34 cellular contexts compared by ENCODE assay signal in genomic region chr2:204268458-204268857, GRCh38.
DNase-seq lines count a peak whose midpoint lies in the region; ATAC-seq, FAIRE-seq and TF ChIP-seq lines count a peak whose summit lies in the region.
"Had no signal": no experiment of that assay in that cellular context is flagged by ENCODE, and none has a peak within 500 bp of the region (broad histone marks: within the 10 kb centered on the region; RNA-seq: fewer than 3 reads in every experiment).

No MANE protein-coding gene starts in this region.

- H4K91ac ChIP-seq in H1 (replicated peaks; ENCODE audit: insufficient read length, low read length): no peak overlapping the region

- H2BK120ac ChIP-seq in H1 (replicated peaks; ENCODE audit: low read depth, low read length): no peak overlapping the region

- no peak overlapping the region for H3K23ac ChIP-seq in H1 (ENCODE audit: insufficient read length)

- no peak overlapping the region; the same call in 1 of the 2 replicates for H3K18ac ChIP-seq in H1 (ENCODE audit: extremely low read depth, low read length)

- peaks cover 5 to 10% of the 10 kb centered on the region in 2 experiments; a peak in 3 of 4 replicates for H3K9me3 ChIP-seq in H1 (ENCODE audit: insufficient read depth in 2 of 2, low read depth in 1 of 2, low read length in 1 of 2)
- H3K9me3 ChIP-seq: colonic mucosa, neutrophil, sigmoid colon had no signal

- peaks cover 42% of the 10 kb centered on the region for H3K4me1 Mint-ChIP-seq in GM23338
- H3K4me1 Mint-ChIP-seq: activated CD4-positive, alpha-beta T cell treated with anti-CD3 and anti-CD28 coated beads, Interleukin-2, amount 10 ng/mL, durations not matched to agents 24 days and 14 days; activated naive CD8-positive, alpha-beta T cell treated with anti-CD3 and anti-CD28 coated beads, Interleukin-2, amount 10 ng/mL, durations not matched to agents 7 days and 5 days; mesothelial cell of epicardium; naive B cell had no signal

- no peak overlapping the region for H3K4me3 Mint-ChIP-seq in GM23338
- H3K4me3 Mint-ChIP-seq: activated CD4-positive, alpha-beta T cell treated with anti-CD3 and anti-CD28 coated beads, Interleukin-2, amount 10 ng/mL, durations not matched to agents 24 days and 14 days; activated naive CD8-positive, alpha-beta T cell treated with anti-CD3 and anti-CD28 coated beads, Interleukin-2, amount 10 ng/mL, durations not matched to agents 7 days and 5 days; CD14-positive monocyte; effector memory CD8-positive, alpha-beta T cell; mesothelial cell of epicardium; naive B cell; WTC11 had no signal

- H2AFZ ChIP-seq in GM23338: 0 out of 2 replicates have a peak overlapping the region, but pooled peaks have one; percentile 15
- H2AFZ ChIP-seq in H1 (ENCODE audit: low read length): no peak overlapping the region

- H4K20me1 ChIP-seq in GM23338 (replicated peaks; ENCODE audit: insufficient read depth) (no peaks in the 10 kb centered on the region), H1 (replicated peaks in 1 of 2; ENCODE audit: control insufficient read depth in 1 of 2, insufficient read depth in 2 of 2, low read length in 2 of 2) (no peaks in the 10 kb centered on the region)

- H3K14ac ChIP-seq in H1 (ENCODE audit: insufficient read length): no peak overlapping the region

- H4K5ac ChIP-seq in H1 (ENCODE audit: insufficient read length, low read depth, low read length): no peak overlapping the region

- H3K36me3 ChIP-seq in GM23338 (ENCODE audit: insufficient read depth) (no peaks in the 10 kb centered on the region), H1 (ENCODE audit: control insufficient read depth in 2 of 4, insufficient read depth in 4 of 4, low read length in 3 of 4) (peaks cover 0 to 3% (median 0%) of the 10 kb centered on the region in 4 experiments; a peak in 2 of 8 replicates)
- H3K36me3 ChIP-seq: colonic mucosa, gastrocnemius medialis, neutrophil, sigmoid colon, SJSA1, tibial nerve had no signal

- H3K36me3 Mint-ChIP-seq in GM23338 (ENCODE audit: low read depth): no peaks in the 10 kb centered on the region
- H3K36me3 Mint-ChIP-seq: activated naive CD8-positive, alpha-beta T cell treated with anti-CD3 and anti-CD28 coated beads, Interleukin-2, amount 10 ng/mL, durations not matched to agents 7 days and 5 days; CD14-positive monocyte; mesothelial cell of epicardium; naive B cell had no signal

- no peaks in the 10 kb centered on the region for H3F3A ChIP-seq in GM23338 (replicated peaks; ENCODE audit: low read depth)

- no peak for TF ChIP-seq POLR2A in H1 (IDR thresholded peaks at IDR 0.05; ENCODE audit: control extremely low read depth in 1 of 2, low read depth in 2 of 2, low read length in 2 of 2)

- H3K27ac ChIP-seq in GM23338 (ENCODE audit: low read depth) (no peak overlapping the region), H1 (ENCODE audit: low read depth, low read length) (no peak overlapping the region)
- H3K27ac ChIP-seq: colonic mucosa, gastrocnemius medialis, neutrophil, sigmoid colon, SJSA1 had no signal

- peak; percentile 46 to 67 for TF ChIP-seq CTCF in GM23338 (conservative IDR thresholded peaks at IDR 0.05; ENCODE audit: low read depth in 2 of 2)
- peak; percentile 22 to 42 (median 28); a peak in 3 of 4 replicates for TF ChIP-seq CTCF in H1 (IDR thresholded peaks at IDR 0.05; ENCODE audit: control extremely low read depth in 1 of 3, insufficient read depth in 1 of 3, low read depth in 1 of 3, low read length in 3 of 3)
- TF ChIP-seq CTCF in retinal pigment epithelial cell (conservative IDR thresholded peaks at IDR 0.05; ENCODE audit: low read depth, low read length): peak; percentile 43

- no peak for ATAC-seq in GM23338
- ATAC-seq: effector memory CD8-positive, alpha-beta T cell; esophagus mucosa; gastrocnemius medialis; WTC11 had no signal

- H2BK15ac ChIP-seq in H1 (ENCODE audit: low read length): no peak overlapping the region

- peaks cover 31% of the 10 kb centered on the region for H3K4me1 ChIP-seq in GM23338 (ENCODE audit: insufficient read depth)
- peaks cover 8 to 16% (median 14%) of the 10 kb centered on the region in 4 experiments; a peak in 4 of 7 replicates for H3K4me1 ChIP-seq in H1 (replicated peaks in 1 of 4; ENCODE audit: control insufficient read depth in 3 of 4, insufficient read depth in 4 of 4, low read length in 3 of 4)
- H3K4me1 ChIP-seq: colonic mucosa, SJSA1 had no signal

- POLR2A ChIA-PET in H1 (lab: Charles Lee; ENCODE audit: partially characterized antibody): no interaction called here

- CTCF ChIA-PET in H1 (lab: Charles Lee; ENCODE audit: partially characterized antibody): interaction anchor here (1.1 to 4.0 kb wide), 7 partner anchors 8 to 196 kb away, joined by 3 to 19 read pairs (median 4); no protein-coding TSS in a partner anchor

- H2BK20ac ChIP-seq in H1 (ENCODE audit: low read length): no peak overlapping the region

- no peak overlapping the region for H3K4ac ChIP-seq in H1 (replicated peaks; ENCODE audit: insufficient read length, low read depth, low read length)

- FAIRE-seq in H1 (lab: Jason Lieb, UNC) (no peak), HTR-8/SVneo (lab: Jason Lieb, UNC) (no peak)
- FAIRE-seq: bronchial epithelial cell, kidney had no signal

- H3K79me1 ChIP-seq in H1 (ENCODE audit: low read depth, low read length): no peaks in the 10 kb centered on the region

- DNase-seq in GM23338 (ENCODE audit: low spot score): peak; percentile 34
- peak; percentile 92 for DNase-seq in NCI-H1092 treated with DMSO at 0.1 percent for 48 hours (lab: John Stamatoyannopoulos, UW)
- no peak for DNase-seq in H1 (ENCODE audit: low read depth in 1 of 2, low spot score in 2 of 2)
- no peak for DNase-seq in retinal pigment epithelial cell (ENCODE audit: low read depth)
- DNase-seq in activated gamma-delta T cell (lab: John Stamatoyannopoulos, UW): no peak
- DNase-seq in COLO829 (ENCODE audit: low spot score): no peak
- DNase-seq in HTR-8/SVneo (ENCODE audit: insufficient read length, low spot score): no peak
- DNase-seq: activated CD4-positive, alpha-beta T cell treated with anti-CD3 and anti-CD28 coated beads, Interleukin-2, amount 10 ng/mL, durations not matched to agents 24 days and 14 days; activated effector memory CD4-positive, alpha-beta T cell treated with anti-CD3 and anti-CD28 coated beads, Interleukin-2, amount 50 U/mL, for 16 hours; activated naive CD8-positive, alpha-beta T cell treated with anti-CD3 and anti-CD28 coated beads, Interleukin-2, amount 10 ng/mL, durations not matched to agents 7 days and 5 days; activated T-cell treated with anti-CD3 and anti-CD28 coated beads, Interleukin-2, amount 50 U/mL, for 1 hour; aorta; Calu3; colonic mucosa; effector memory CD8-positive, alpha-beta T cell; gastrocnemius medialis; GOT3; Karpas-422; kidney; naive B cell; NCI-H146; NCI-H2107; NCI-H748 treated with DMSO at 0.1 percent for 48 hours; sigmoid colon; stimulated activated CD4-positive, alpha-beta T cell treated with anti-CD3 and anti-CD28 coated beads, Interleukin-4, amount 100 ng/mL, for 24 hours; T1000 had no signal

- no peak overlapping the region for H3K4me3 ChIP-seq in GM23338
- no peak overlapping the region for H3K4me3 ChIP-seq in H1 (ENCODE audit: extremely low read depth in 1 of 4, insufficient read depth in 2 of 4, low read depth in 3 of 4, low read length in 4 of 4)
- no peak overlapping the region for H3K4me3 ChIP-seq in retinal pigment epithelial cell (ENCODE audit: low read length)
- H3K4me3 ChIP-seq: colonic mucosa, gastrocnemius medialis, sigmoid colon, SJSA1, tibial nerve had no signal

- no peak overlapping the region for H3K9ac ChIP-seq in H1 (replicated peaks in 1 of 4; ENCODE audit: extremely low read depth in 1 of 4, low read depth in 3 of 4, low read length in 3 of 4)

- no peak for TF ChIP-seq EP300 in H1 (IDR thresholded peaks at IDR 0.05; ENCODE audit: borderline replicate concordance in 1 of 2, low read depth in 2 of 2, low read length in 2 of 2)

- H3K79me2 ChIP-seq in GM23338 (replicated peaks; ENCODE audit: insufficient read depth) (no peaks in the 10 kb centered on the region), H1 (ENCODE audit: control insufficient read depth in 1 of 2, insufficient read depth in 2 of 2, low read length in 2 of 2) (no peaks in the 10 kb centered on the region)

- 85% methylated on average over 5 of the region's 5 CpGs; no CpG with 5 or more reads in 1 of the 2 experiments for WGBS in H1 (ENCODE audit: extremely low coverage in 1 of 2, insufficient coverage in 1 of 2, insufficient read length in 1 of 2, insufficient replicate concordance in 2 of 2, low coverage in 1 of 2, low lambda C conversion rate in 2 of 2, missing lambda C conversion rate in 1 of 2), 2 experiments

- H3K4me2 ChIP-seq in GM23338: no peak overlapping the region
- H3K4me2 ChIP-seq in H1 (ENCODE audit: insufficient read depth in 1 of 2, low read depth in 2 of 2, low read length in 2 of 2): no peak overlapping the region

- peak; percentile 67 to 73 for TF ChIP-seq RAD21 in H1 (IDR thresholded peaks at IDR 0.05 in 1 of 2, conservative IDR thresholded peaks at IDR 0.05 in 1 of 2; ENCODE audit: low read depth in 2 of 2, low read length in 2 of 2)

- H3K27ac Mint-ChIP-seq in GM23338: no peak overlapping the region
- H3K27ac Mint-ChIP-seq: activated CD4-positive, alpha-beta T cell treated with anti-CD3 and anti-CD28 coated beads, Interleukin-2, amount 10 ng/mL, durations not matched to agents 24 days and 14 days; activated naive CD8-positive, alpha-beta T cell treated with anti-CD3 and anti-CD28 coated beads, Interleukin-2, amount 10 ng/mL, durations not matched to agents 7 days and 5 days; CD14-positive monocyte; effector memory CD8-positive, alpha-beta T cell; mesothelial cell of epicardium; naive B cell; WTC11 had no signal

- H2BK12ac ChIP-seq in H1 (ENCODE audit: low read depth, low read length): no peak overlapping the region

- no peak overlapping the region for H4K8ac ChIP-seq in H1 (ENCODE audit: extremely low read depth, insufficient read depth, low read length)

- H2AK5ac ChIP-seq in H1 (ENCODE audit: low read depth, low read length): no peak overlapping the region

- no peak overlapping the region for H2BK5ac ChIP-seq in H1 (ENCODE audit: low read depth, low read length)

- H3K56ac ChIP-seq in H1 (replicated peaks; ENCODE audit: insufficient read length, low read depth, low read length): no peak overlapping the region

- peaks cover 7% of the 10 kb centered on the region for H3K27me3 Mint-ChIP-seq in GM23338 (ENCODE audit: insufficient read depth, low read depth, poor library complexity)

- no peaks in the 10 kb centered on the region for H3K9me3 Mint-ChIP-seq in GM23338
- H3K9me3 Mint-ChIP-seq: effector memory CD8-positive, alpha-beta T cell had no signal

- H3K27me3 ChIP-seq in GM23338 (ENCODE audit: insufficient read depth) (no peaks in the 10 kb centered on the region), H1 (replicated peaks in 1 of 4; ENCODE audit: control insufficient read depth in 3 of 4, extremely low read depth in 1 of 4, insufficient read depth in 3 of 4, low read length in 3 of 4) (no peaks in the 10 kb centered on the region; a peak in 1 of 7 replicates)
- H3K27me3 ChIP-seq: colonic mucosa, gastrocnemius medialis, sigmoid colon, SJSA1, tibial nerve had no signal

- H3K9me2 ChIP-seq in GM23338 (ENCODE audit: insufficient read depth): no peaks in the 10 kb centered on the region

- no peaks in the 10 kb centered on the region for H3K23me2 ChIP-seq in H1 (ENCODE audit: low read depth, low read length)

TF ChIP-seq in GM23338, 12 proteins besides CTCF, POLR2A, EP300 and RAD21 (continues in another document):
- TF ChIP-seq EZH2phosphoT487 (IDR thresholded peaks at IDR 0.05; ENCODE audit: unreplicated experiment): no peak

Comparison
In these comparisons a context has a peak if more than half of its experiments do, and no peak if none do; other contexts are left out.
1. DNase-seq: peak in GM23338 (single experiment) and NCI-H1092 treated with DMSO at 0.1 percent for 48 hours (single experiment); none in H1 (0 of 2), retinal pigment epithelial cell (single experiment), activated gamma-delta T cell (single experiment), COLO829 (single experiment) and HTR-8/SVneo (single experiment).
2. Peak in every context shown above with its lines, with median percentiles within 50 percentile points of each other: CTCF ChIP-seq.